Comparison of ENCODE assay signal across 32 cellular contexts in genomic region chr9:131582466-131583341, GRCh38. TPM values are rescaled to one million over a fixed set of nuclear protein-coding genes. Genes with fewer than 3 reads are reported as not detected.
A peak's percentile ranks its signal among the peaks of the same experiment; 100 is the strongest.
DNase-seq lines count a peak whose midpoint lies in the region; ATAC-seq lines count a peak whose summit lies in the region.
"Had no signal": no experiment of that assay in that cellular context is flagged by ENCODE, and none has a peak within 500 bp of the region (broad histone marks: within the 10 kb centered on the region; RNA-seq: fewer than 3 reads in every experiment).

No MANE protein-coding gene starts in this region.

- H3K36me3 Mint-ChIP-seq in CD4-positive, CD25-positive, alpha-beta regulatory T cell: peaks cover 33% of the 10 kb centered on the region
- H3K36me3 Mint-ChIP-seq in CD8-positive, alpha-beta memory T cell: peaks cover 0 to 80% (median 15%) of the 10 kb centered on the region in 3 donors
- peaks cover 4% of the 10 kb centered on the region for H3K36me3 Mint-ChIP-seq in T-helper 17 cell (ENCODE audit: low read depth)
- H3K36me3 Mint-ChIP-seq in natural killer cell treated with Interleukin-12 subunit alpha and Interleukin-12 subunit beta and Interleukin-15 and Interleukin-18, amount 100 ng/mL, for 72 hours: peaks cover 12% of the 10 kb centered on the region

- peaks cover 46% of the 10 kb centered on the region for H3K4me1 ChIP-seq in CD4-positive, CD25-positive, alpha-beta regulatory T cell (ENCODE audit: control insufficient read depth, insufficient read depth, low read length, poor library complexity, severe bottlenecking)
- H3K4me1 ChIP-seq in CD8-positive, alpha-beta memory T cell (ENCODE audit: insufficient read depth, low read length): peaks cover 48% of the 10 kb centered on the region
- H3K4me1 ChIP-seq: foreskin keratinocyte, neural progenitor cell, SJCRH30, suprapubic skin had no signal

- H3K4me1 Mint-ChIP-seq in CD4-positive, CD25-positive, alpha-beta regulatory T cell: peaks cover 5 to 64% (median 26%) of the 10 kb centered on the region in 4 donors
- peaks cover 46 to 62% (median 53%) of the 10 kb centered on the region in 3 donors for H3K4me1 Mint-ChIP-seq in CD8-positive, alpha-beta memory T cell
- H3K4me1 Mint-ChIP-seq in T-helper 17 cell: peaks cover 30% of the 10 kb centered on the region
- peaks cover 44 to 51% of the 10 kb centered on the region in 2 donors for H3K4me1 Mint-ChIP-seq in natural killer cell treated with Interleukin-12 subunit alpha and Interleukin-12 subunit beta and Interleukin-15 and Interleukin-18, amount 100 ng/mL, for 72 hours (ENCODE audit: low read depth in 2 of 2)
- H3K4me1 Mint-ChIP-seq: neural progenitor cell had no signal

- peak overlapping the region in 1 of 3 donors; percentile 56 for H3K27ac Mint-ChIP-seq in CD4-positive, CD25-positive, alpha-beta regulatory T cell
- H3K27ac Mint-ChIP-seq in CD8-positive, alpha-beta memory T cell: peak overlapping the region in 6 of 8 donors; percentile 70 to 95 (median 80)
- peak overlapping the region; percentile 56 for H3K27ac Mint-ChIP-seq in T-helper 17 cell
- peak overlapping the region; percentile 21 to 73 for H3K27ac Mint-ChIP-seq in natural killer cell treated with Interleukin-12 subunit alpha and Interleukin-12 subunit beta and Interleukin-15 and Interleukin-18, amount 100 ng/mL, for 72 hours
- H3K27ac Mint-ChIP-seq: neural progenitor cell had no signal

- H3K27ac ChIP-seq in CD4-positive, CD25-positive, alpha-beta regulatory T cell (ENCODE audit: insufficient read depth, low read length, poor library complexity, severe bottlenecking): peak overlapping the region; percentile 33
- no peak overlapping the region for H3K27ac ChIP-seq in CD8-positive, alpha-beta memory T cell (ENCODE audit: low read depth, low read length)
- H3K27ac ChIP-seq: coronary artery, foreskin keratinocyte, neural progenitor cell, sigmoid colon, SJCRH30, suprapubic skin had no signal

- DNase-seq in CD4-positive, CD25-positive, alpha-beta regulatory T cell: no peak
- no peak for DNase-seq in CD8-positive, alpha-beta memory T cell
- DNase-seq in T-helper 17 cell: no peak
- no peak for DNase-seq in natural killer cell treated with Interleukin-12 subunit alpha and Interleukin-12 subunit beta and Interleukin-15 and Interleukin-18, amount 100 ng/mL, for 72 hours (ENCODE audit: low spot score)
- no peak for DNase-seq in germinal center (ENCODE audit: low spot score)
- no peak for DNase-seq in 8988T
- DNase-seq in NCI-H1436 (lab: John Stamatoyannopoulos, UW): no peak
- DNase-seq: activated naive CD4-positive, alpha-beta T cell; activated T-cell treated with anti-CD3 and anti-CD28 coated beads, Interleukin-2, amount 50 U/mL, for 48 hours; anterior cingulate cortex; effector memory CD4-positive, alpha-beta T cell; foreskin keratinocyte; H7; heart right ventricle; MG63; NCI-H2029 treated with DMSO at 0.1 percent for 48 hours; NCI-H345; NCI-H748 treated with DMSO at 0.1 percent for 48 hours; sigmoid colon; stimulated activated CD4-positive, alpha-beta T cell treated with anti-CD3 and anti-CD28 coated beads, Interleukin-4, amount 100 ng/mL, for 24 hours; stimulated activated naive CD4-positive, alpha-beta T cell; T-helper 1 cell had no signal

- no peak overlapping the region for H3K4me3 ChIP-seq in CD4-positive, CD25-positive, alpha-beta regulatory T cell (ENCODE audit: low read depth, low read length)
- H3K4me3 ChIP-seq in CD8-positive, alpha-beta memory T cell (ENCODE audit: low read length): no peak overlapping the region
- H3K4me3 ChIP-seq: coronary artery, heart right ventricle, K562, MG63, neural progenitor cell, sigmoid colon, SJCRH30, suprapubic skin had no signal

- CTCF ChIA-PET in CD8-positive, alpha-beta memory T cell (lab: Charles Lee): interaction anchor here (1.4 kb wide), 1 partner anchor 164 kb away, joined by 3 read pairs; no protein-coding TSS in a partner anchor

- POLR2A ChIA-PET in CD8-positive, alpha-beta memory T cell (lab: Charles Lee): no interaction called here

- no peaks in the 10 kb centered on the region for H3K27me3 Mint-ChIP-seq in CD4-positive, CD25-positive, alpha-beta regulatory T cell
- H3K27me3 Mint-ChIP-seq in CD8-positive, alpha-beta memory T cell: no peaks in the 10 kb centered on the region
- H3K27me3 Mint-ChIP-seq in T-helper 17 cell: no peaks in the 10 kb centered on the region
- H3K27me3 Mint-ChIP-seq in natural killer cell treated with Interleukin-12 subunit alpha and Interleukin-12 subunit beta and Interleukin-15 and Interleukin-18, amount 100 ng/mL, for 72 hours: no peaks in the 10 kb centered on the region

- H3K4me3 Mint-ChIP-seq in CD4-positive, CD25-positive, alpha-beta regulatory T cell: peak overlapping the region in 1 of 4 donors; percentile 32
- peak overlapping the region in 1 of 7 donors; percentile 19 for H3K4me3 Mint-ChIP-seq in CD8-positive, alpha-beta memory T cell
- H3K4me3 Mint-ChIP-seq in T-helper 17 cell: no peak overlapping the region
- no peak overlapping the region for H3K4me3 Mint-ChIP-seq in natural killer cell treated with Interleukin-12 subunit alpha and Interleukin-12 subunit beta and Interleukin-15 and Interleukin-18, amount 100 ng/mL, for 72 hours
- H3K4me3 Mint-ChIP-seq: neural progenitor cell had no signal

- no peaks in the 10 kb centered on the region for H3K9me3 Mint-ChIP-seq in CD4-positive, CD25-positive, alpha-beta regulatory T cell
- H3K9me3 Mint-ChIP-seq in CD8-positive, alpha-beta memory T cell: no peaks in the 10 kb centered on the region
- no peaks in the 10 kb centered on the region for H3K9me3 Mint-ChIP-seq in natural killer cell treated with Interleukin-12 subunit alpha and Interleukin-12 subunit beta and Interleukin-15 and Interleukin-18, amount 100 ng/mL, for 72 hours
- H3K9me3 Mint-ChIP-seq: neural progenitor cell had no signal

- no peak for ATAC-seq in CD4-positive, CD25-positive, alpha-beta regulatory T cell (ENCODE audit: low read depth in 2 of 2)
- no peak for ATAC-seq in T-helper 17 cell
- no peak for ATAC-seq in natural killer cell treated with Interleukin-12 subunit alpha and Interleukin-12 subunit beta and Interleukin-15 and Interleukin-18, amount 100 ng/mL, for 72 hours
- ATAC-seq: esophagus mucosa, foreskin keratinocyte, K562 had no signal

- no peaks in the 10 kb centered on the region for H3K27me3 ChIP-seq in CD4-positive, CD25-positive, alpha-beta regulatory T cell (ENCODE audit: control insufficient read depth, insufficient read depth, low read length)
- no peaks in the 10 kb centered on the region for H3K27me3 ChIP-seq in CD8-positive, alpha-beta memory T cell (ENCODE audit: insufficient read depth, low read length, poor library complexity, severe bottlenecking)
- H3K27me3 ChIP-seq: foreskin keratinocyte, heart right ventricle, MG63, neural progenitor cell, sigmoid colon, SJCRH30, suprapubic skin had no signal

- no peaks in the 10 kb centered on the region for H3K9me3 ChIP-seq in CD4-positive, CD25-positive, alpha-beta regulatory T cell (ENCODE audit: control insufficient read depth in 2 of 2, low read length in 2 of 2)
- no peaks in the 10 kb centered on the region for H3K9me3 ChIP-seq in CD8-positive, alpha-beta memory T cell (ENCODE audit: low read length)
- H3K9me3 ChIP-seq in T-helper 17 cell (ENCODE audit: control insufficient read depth, low read length, poor library complexity, severe bottlenecking): no peaks in the 10 kb centered on the region
- H3K9me3 ChIP-seq: heart right ventricle, MG63, sigmoid colon, SJCRH30, suprapubic skin had no signal

- H3K36me3 ChIP-seq in CD4-positive, CD25-positive, alpha-beta regulatory T cell (ENCODE audit: control insufficient read depth, insufficient read depth, low read length): peaks cover 35% of the 10 kb centered on the region
- peaks cover 40% of the 10 kb centered on the region for H3K36me3 ChIP-seq in CD8-positive, alpha-beta memory T cell (ENCODE audit: insufficient read depth, low read length)
- H3K36me3 ChIP-seq: MG63, neural progenitor cell had no signal

RNA-seq across cellular contexts. Expression of gene PRRT1B, which starts 37.4 kb away (rescaled TPM):
- total RNA-seq in CD4-positive, CD25-positive, alpha-beta regulatory T cell: not detected
- polyA plus RNA-seq in CD4-positive, CD25-positive, alpha-beta regulatory T cell: not detected
- not detected for total RNA-seq in CD8-positive, alpha-beta memory T cell
- polyA plus RNA-seq in CD8-positive, alpha-beta memory T cell: not detected
- total RNA-seq in T-helper 17 cell: not detected
- not detected for total RNA-seq in natural killer cell treated with Interleukin-12 subunit alpha and Interleukin-12 subunit beta and Interleukin-15 and Interleukin-18, amount 100 ng/mL, for 72 hours
- total RNA-seq: activated CD8-positive, alpha-beta memory T cell treated with anti-CD3 and anti-CD28 coated beads for 36 hours; esophagus mucosa; foreskin keratinocyte; heart right ventricle; K562; lung microvascular endothelial cell; posterior vena cava; sigmoid colon; SJCRH30; suprapubic skin; urinary bladder had no signal
- polyA plus RNA-seq: foreskin keratinocyte, heart right ventricle, K562, urinary bladder had no signal

RNA-seq across cellular contexts. Expression of gene UCK1, which starts 51.6 kb away (rescaled TPM):
- total RNA-seq in CD4-positive, CD25-positive, alpha-beta regulatory T cell: 20.9 TPM
- 10 to 100 TPM; 24.9 to 28.8 (median 27.2) TPM for polyA plus RNA-seq in CD4-positive, CD25-positive, alpha-beta regulatory T cell
- 10 to 100 TPM; 22.2 to 23.1 TPM for total RNA-seq in CD8-positive, alpha-beta memory T cell
- 34.4 TPM for polyA plus RNA-seq in CD8-positive, alpha-beta memory T cell
- total RNA-seq in T-helper 17 cell: 10 to 100 TPM; 16.6 to 21.4 TPM
- total RNA-seq in natural killer cell treated with Interleukin-12 subunit alpha and Interleukin-12 subunit beta and Interleukin-15 and Interleukin-18, amount 100 ng/mL, for 72 hours: 10 to 100 TPM; 24.9 to 37.4 TPM
